1 cellular context compared by ENCODE assay signal in the genomic region with DNA sequence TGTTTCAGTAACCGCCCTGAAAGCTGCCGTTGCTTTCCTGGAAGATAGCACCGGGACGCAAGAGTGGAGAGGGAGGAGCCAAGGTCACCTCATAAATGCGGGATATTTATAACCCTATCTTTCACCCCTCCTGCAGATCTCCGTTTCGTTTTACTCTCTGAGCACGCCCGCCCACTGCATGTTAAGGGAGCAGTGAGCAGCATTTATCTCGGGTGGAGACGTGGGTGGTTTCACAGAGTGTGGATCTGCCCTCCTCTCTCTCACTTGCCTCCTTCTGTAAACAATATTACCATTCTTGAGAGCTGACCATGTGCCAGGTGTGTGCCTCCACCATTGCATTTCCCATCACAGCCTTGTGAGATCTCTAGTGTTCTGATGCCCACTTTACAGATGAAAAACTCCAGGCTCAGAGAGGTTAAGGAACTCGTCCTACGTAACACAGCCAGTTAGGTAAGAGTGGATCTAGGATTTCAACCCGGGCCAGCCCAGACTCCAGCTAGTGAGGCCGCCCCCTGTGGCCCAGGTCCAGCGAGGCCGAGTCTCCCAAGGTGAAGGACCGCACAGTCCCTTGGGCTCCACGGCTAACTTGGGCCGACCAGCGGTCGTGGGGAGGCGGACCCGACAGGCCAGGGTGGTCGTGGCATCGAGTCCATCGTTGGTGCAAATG.
TF ChIP-seq lines count a peak whose summit lies in the region.

No MANE protein-coding gene starts in this region.

TF ChIP-seq in GM12878, 131 proteins besides CTCF, POLR2A, EP300 and RAD21 (continues in another document):
- TF ChIP-seq MYB (IDR thresholded peaks at IDR 0.05; ENCODE audit: borderline replicate concordance, low read depth, low read length) (no peak), TBL1XR1 (IDR thresholded peaks at IDR 0.05; ENCODE audit: low read depth, low read length) (no peak), BHLHE40 (IDR thresholded peaks at IDR 0.05; ENCODE audit: borderline replicate concordance in 1 of 2, low read depth in 2 of 2, low read length in 1 of 2) (peak in 1 of 2 experiments; percentile 47; a peak in 1 of 4 replicates), TCF3 (IDR thresholded peaks at IDR 0.05; ENCODE audit: borderline replicate concordance, insufficient read depth, low read depth, low read length) (no peak), ZBED1 (IDR thresholded peaks at IDR 0.05; ENCODE audit: borderline replicate concordance) (no peak), SMAD1 (IDR thresholded peaks at IDR 0.05; ENCODE audit: low read depth, partially characterized antibody) (peak; percentile 14), POU2F2 (IDR thresholded peaks at IDR 0.05; ENCODE audit: borderline replicate concordance, low read depth, low read length) (0 out of 3 replicates have a peak, but pooled peaks have one; percentile 37), CBFB (IDR thresholded peaks at IDR 0.05; ENCODE audit: low read depth) (peak; percentile 55; the same call in 1 of the 2 replicates), IRF4 (IDR thresholded peaks at IDR 0.05; ENCODE audit: low read depth, low read length) (0 out of 2 replicates have a peak, but pooled peaks have one; percentile 22), ZNF217 (IDR thresholded peaks at IDR 0.05) (peak; percentile 92), RELA (IDR thresholded peaks at IDR 0.05; ENCODE audit: borderline replicate concordance, partially characterized antibody) (no peak), ATF7 (IDR thresholded peaks at IDR 0.05; ENCODE audit: low read depth) (no peak; the same call in 1 of the 2 replicates), WRNIP1 (IDR thresholded peaks at IDR 0.05; ENCODE audit: borderline replicate concordance, low read depth, low read length) (no peak), TAF1 (IDR thresholded peaks at IDR 0.05; ENCODE audit: borderline replicate concordance, low read depth, low read length) (no peak), KDM1A (IDR thresholded peaks at IDR 0.05; ENCODE audit: borderline replicate concordance) (peak; percentile 92; the same call in 1 of the 2 replicates), POLR2AphosphoS2 (IDR thresholded peaks at IDR 0.05; ENCODE audit: low read depth, low read length) (no peak), TARDBP (IDR thresholded peaks at IDR 0.05; ENCODE audit: borderline replicate concordance) (no peak), RELB (IDR thresholded peaks at IDR 0.05; ENCODE audit: low read depth) (peak; percentile 43; the same call in 1 of the 2 replicates), ESRRA (IDR thresholded peaks at IDR 0.05; ENCODE audit: low read length) (no peak), SP1 (IDR thresholded peaks at IDR 0.05; ENCODE audit: low read depth, low read length) (no peak), BACH1 (IDR thresholded peaks at IDR 0.05; ENCODE audit: borderline replicate concordance) (peak; percentile 57; the same call in 1 of the 2 replicates), NBN (IDR thresholded peaks at IDR 0.05) (peak; percentile 67), CREM (IDR thresholded peaks at IDR 0.05; ENCODE audit: low read depth) (no peak), CHD2 (IDR thresholded peaks at IDR 0.05; ENCODE audit: borderline replicate concordance, low read depth, low read length) (no peak), MXI1 (IDR thresholded peaks at IDR 0.05; ENCODE audit: low read depth, low read length) (peak; percentile 36; the same call in 1 of the 2 replicates), EZH2 (IDR thresholded peaks at IDR 0.05; ENCODE audit: borderline replicate concordance, control insufficient read depth, low read depth, low read length) (no peak), MTA2 (IDR thresholded peaks at IDR 0.05; ENCODE audit: low read depth) (peak; percentile 52; the same call in 1 of the 2 replicates), NRF1 (conservative IDR thresholded peaks at IDR 0.05; ENCODE audit: low read depth, low read length) (no peak), CHD1 (IDR thresholded peaks at IDR 0.05; ENCODE audit: low read depth, low read length) (no peak), EGR1 (IDR thresholded peaks at IDR 0.05; ENCODE audit: borderline replicate concordance in 1 of 2, low read depth in 2 of 2, low read length in 2 of 2) (peak in 1 of 2 experiments; percentile 68; a peak in 1 of 3 replicates), SMARCA5 (IDR thresholded peaks at IDR 0.05) (peak; percentile 99), RUNX3 (IDR thresholded peaks at IDR 0.05; ENCODE audit: low read length) (0 out of 2 replicates have a peak, but pooled peaks have one; percentile 23), IKZF2 (IDR thresholded peaks at IDR 0.05) (peak; percentile 41 to 45; a peak in 2 of 4 replicates), RB1 (IDR thresholded peaks at IDR 0.05; ENCODE audit: borderline replicate concordance) (0 out of 2 replicates have a peak, but pooled peaks have one; percentile 14), CHD4 (IDR thresholded peaks at IDR 0.05) (no peak; the same call in 1 of the 2 replicates), PKNOX1 (IDR thresholded peaks at IDR 0.05) (no peak), CEBPB (IDR thresholded peaks at IDR 0.05; ENCODE audit: borderline replicate concordance in 1 of 2, low read depth in 2 of 2, low read length in 2 of 2) (no peak), EED (IDR thresholded peaks at IDR 0.05; ENCODE audit: low read depth) (peak; percentile 26; the same call in 1 of the 2 replicates), HCFC1 (IDR thresholded peaks at IDR 0.05; ENCODE audit: low read length) (no peak), MEF2A (IDR thresholded peaks at IDR 0.05; ENCODE audit: insufficient read depth, low read depth, low read length) (0 out of 2 replicates have a peak, but pooled peaks have one; percentile 40), NFXL1 (IDR thresholded peaks at IDR 0.05; ENCODE audit: borderline replicate concordance) (peak; percentile 91)
- TF ChIP-seq, protein P1, sequence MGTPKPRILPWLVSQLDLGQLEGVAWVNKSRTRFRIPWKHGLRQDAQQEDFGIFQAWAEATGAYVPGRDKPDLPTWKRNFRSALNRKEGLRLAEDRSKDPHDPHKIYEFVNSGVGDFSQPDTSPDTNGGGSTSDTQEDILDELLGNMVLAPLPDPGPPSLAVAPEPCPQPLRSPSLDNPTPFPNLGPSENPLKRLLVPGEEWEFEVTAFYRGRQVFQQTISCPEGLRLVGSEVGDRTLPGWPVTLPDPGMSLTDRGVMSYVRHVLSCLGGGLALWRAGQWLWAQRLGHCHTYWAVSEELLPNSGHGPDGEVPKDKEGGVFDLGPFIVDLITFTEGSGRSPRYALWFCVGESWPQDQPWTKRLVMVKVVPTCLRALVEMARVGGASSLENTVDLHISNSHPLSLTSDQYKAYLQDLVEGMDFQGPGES (IDR thresholded peaks at IDR 0.05), result no peak
- TF ChIP-seq, protein P2, sequence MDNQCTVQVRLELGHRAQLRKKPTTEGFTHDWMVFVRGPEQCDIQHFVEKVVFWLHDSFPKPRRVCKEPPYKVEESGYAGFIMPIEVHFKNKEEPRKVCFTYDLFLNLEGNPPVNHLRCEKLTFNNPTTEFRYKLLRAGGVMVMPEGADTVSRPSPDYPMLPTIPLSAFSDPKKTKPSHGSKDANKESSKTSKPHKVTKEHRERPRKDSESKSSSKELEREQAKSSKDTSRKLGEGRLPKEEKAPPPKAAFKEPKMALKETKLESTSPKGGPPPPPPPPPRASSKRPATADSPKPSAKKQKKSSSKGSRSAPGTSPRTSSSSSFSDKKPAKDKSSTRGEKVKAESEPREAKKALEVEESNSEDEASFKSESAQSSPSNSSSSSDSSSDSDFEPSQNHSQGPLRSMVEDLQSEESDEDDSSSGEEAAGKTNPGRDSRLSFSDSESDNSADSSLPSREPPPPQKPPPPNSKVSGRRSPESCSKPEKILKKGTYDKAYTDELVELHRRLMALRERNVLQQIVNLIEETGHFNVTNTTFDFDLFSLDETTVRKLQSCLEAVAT (IDR thresholded peaks at IDR 0.05), result peak; percentile 52; the same call in 1 of the 2 replicates
- TF ChIP-seq, protein P3, sequence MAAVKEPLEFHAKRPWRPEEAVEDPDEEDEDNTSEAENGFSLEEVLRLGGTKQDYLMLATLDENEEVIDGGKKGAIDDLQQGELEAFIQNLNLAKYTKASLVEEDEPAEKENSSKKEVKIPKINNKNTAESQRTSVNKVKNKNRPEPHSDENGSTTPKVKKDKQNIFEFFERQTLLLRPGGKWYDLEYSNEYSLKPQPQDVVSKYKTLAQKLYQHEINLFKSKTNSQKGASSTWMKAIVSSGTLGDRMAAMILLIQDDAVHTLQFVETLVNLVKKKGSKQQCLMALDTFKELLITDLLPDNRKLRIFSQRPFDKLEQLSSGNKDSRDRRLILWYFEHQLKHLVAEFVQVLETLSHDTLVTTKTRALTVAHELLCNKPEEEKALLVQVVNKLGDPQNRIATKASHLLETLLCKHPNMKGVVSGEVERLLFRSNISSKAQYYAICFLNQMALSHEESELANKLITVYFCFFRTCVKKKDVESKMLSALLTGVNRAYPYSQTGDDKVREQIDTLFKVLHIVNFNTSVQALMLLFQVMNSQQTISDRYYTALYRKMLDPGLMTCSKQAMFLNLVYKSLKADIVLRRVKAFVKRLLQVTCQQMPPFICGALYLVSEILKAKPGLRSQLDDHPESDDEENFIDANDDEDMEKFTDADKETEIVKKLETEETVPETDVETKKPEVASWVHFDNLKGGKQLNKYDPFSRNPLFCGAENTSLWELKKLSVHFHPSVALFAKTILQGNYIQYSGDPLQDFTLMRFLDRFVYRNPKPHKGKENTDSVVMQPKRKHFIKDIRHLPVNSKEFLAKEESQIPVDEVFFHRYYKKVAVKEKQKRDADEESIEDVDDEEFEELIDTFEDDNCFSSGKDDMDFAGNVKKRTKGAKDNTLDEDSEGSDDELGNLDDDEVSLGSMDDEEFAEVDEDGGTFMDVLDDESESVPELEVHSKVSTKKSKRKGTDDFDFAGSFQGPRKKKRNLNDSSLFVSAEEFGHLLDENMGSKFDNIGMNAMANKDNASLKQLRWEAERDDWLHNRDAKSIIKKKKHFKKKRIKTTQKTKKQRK (IDR thresholded peaks at IDR 0.05; ENCODE audit: low read depth, low read length), result no peak
- TF ChIP-seq, protein P4, sequence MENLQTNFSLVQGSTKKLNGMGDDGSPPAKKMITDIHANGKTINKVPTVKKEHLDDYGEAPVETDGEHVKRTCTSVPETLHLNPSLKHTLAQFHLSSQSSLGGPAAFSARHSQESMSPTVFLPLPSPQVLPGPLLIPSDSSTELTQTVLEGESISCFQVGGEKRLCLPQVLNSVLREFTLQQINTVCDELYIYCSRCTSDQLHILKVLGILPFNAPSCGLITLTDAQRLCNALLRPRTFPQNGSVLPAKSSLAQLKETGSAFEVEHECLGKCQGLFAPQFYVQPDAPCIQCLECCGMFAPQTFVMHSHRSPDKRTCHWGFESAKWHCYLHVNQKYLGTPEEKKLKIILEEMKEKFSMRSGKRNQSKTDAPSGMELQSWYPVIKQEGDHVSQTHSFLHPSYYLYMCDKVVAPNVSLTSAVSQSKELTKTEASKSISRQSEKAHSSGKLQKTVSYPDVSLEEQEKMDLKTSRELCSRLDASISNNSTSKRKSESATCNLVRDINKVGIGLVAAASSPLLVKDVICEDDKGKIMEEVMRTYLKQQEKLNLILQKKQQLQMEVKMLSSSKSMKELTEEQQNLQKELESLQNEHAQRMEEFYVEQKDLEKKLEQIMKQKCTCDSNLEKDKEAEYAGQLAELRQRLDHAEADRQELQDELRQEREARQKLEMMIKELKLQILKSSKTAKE (IDR thresholded peaks at IDR 0.05; ENCODE audit: low read depth, poor library complexity, severe bottlenecking), result peak; percentile 20
- TF ChIP-seq, protein P5, sequence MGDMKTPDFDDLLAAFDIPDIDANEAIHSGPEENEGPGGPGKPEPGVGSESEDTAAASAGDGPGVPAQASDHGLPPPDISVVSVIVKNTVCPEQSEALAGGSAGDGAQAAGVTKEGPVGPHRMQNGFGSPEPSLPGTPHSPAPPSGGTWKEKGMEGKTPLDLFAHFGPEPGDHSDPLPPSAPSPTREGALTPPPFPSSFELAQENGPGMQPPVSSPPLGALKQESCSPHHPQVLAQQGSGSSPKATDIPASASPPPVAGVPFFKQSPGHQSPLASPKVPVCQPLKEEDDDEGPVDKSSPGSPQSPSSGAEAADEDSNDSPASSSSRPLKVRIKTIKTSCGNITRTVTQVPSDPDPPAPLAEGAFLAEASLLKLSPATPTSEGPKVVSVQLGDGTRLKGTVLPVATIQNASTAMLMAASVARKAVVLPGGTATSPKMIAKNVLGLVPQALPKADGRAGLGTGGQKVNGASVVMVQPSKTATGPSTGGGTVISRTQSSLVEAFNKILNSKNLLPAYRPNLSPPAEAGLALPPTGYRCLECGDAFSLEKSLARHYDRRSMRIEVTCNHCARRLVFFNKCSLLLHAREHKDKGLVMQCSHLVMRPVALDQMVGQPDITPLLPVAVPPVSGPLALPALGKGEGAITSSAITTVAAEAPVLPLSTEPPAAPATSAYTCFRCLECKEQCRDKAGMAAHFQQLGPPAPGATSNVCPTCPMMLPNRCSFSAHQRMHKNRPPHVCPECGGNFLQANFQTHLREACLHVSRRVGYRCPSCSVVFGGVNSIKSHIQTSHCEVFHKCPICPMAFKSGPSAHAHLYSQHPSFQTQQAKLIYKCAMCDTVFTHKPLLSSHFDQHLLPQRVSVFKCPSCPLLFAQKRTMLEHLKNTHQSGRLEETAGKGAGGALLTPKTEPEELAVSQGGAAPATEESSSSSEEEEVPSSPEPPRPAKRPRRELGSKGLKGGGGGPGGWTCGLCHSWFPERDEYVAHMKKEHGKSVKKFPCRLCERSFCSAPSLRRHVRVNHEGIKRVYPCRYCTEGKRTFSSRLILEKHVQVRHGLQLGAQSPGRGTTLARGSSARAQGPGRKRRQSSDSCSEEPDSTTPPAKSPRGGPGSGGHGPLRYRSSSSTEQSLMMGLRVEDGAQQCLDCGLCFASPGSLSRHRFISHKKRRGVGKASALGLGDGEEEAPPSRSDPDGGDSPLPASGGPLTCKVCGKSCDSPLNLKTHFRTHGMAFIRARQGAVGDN (IDR thresholded peaks at IDR 0.05), result no peak
